In genomic region chr20:52001999-52002666, GRCh38 we compare ENCODE assay signal across 14 cellular contexts.
A peak's percentile ranks its signal among the peaks of the same experiment; 100 is the strongest.
DNase-seq lines count a peak whose midpoint lies in the region.
"Had no signal": no experiment of that assay in that cellular context is flagged by ENCODE, and none has a peak within 500 bp of the region (broad histone marks: within the 10 kb centered on the region; RNA-seq: fewer than 3 reads in every experiment).

No MANE protein-coding gene starts in this region.

- no peaks in the 10 kb centered on the region for H3K36me3 ChIP-seq in adipocyte (ENCODE audit: control insufficient read depth, insufficient read depth, low read length, severe bottlenecking)
- H3K36me3 ChIP-seq: Peyer's patch had no signal

- H3K9ac ChIP-seq in adipocyte (ENCODE audit: low read length), result no peak overlapping the region

- peaks cover 18% of the 10 kb centered on the region for H3K4me1 ChIP-seq in adipocyte (ENCODE audit: control insufficient read depth, insufficient read depth, low read length)
- H3K4me1 ChIP-seq: Peyer's patch had no signal

- H3K9me3 ChIP-seq in adipocyte (ENCODE audit: control insufficient read depth, low read length), result no peaks in the 10 kb centered on the region
- H3K9me3 ChIP-seq: Peyer's patch had no signal

- H3K4me3 ChIP-seq in adipocyte (ENCODE audit: low read length), result no peak overlapping the region
- H3K4me3 ChIP-seq: Peyer's patch had no signal

- peak; percentile 20 for DNase-seq in DMS 273 treated with DMSO at 0.1 percent for 48 hours (lab: John Stamatoyannopoulos, UW)
- DNase-seq in HuH-7 (ENCODE audit: low spot score), result peak; percentile 70
- DNase-seq in adipocyte (ENCODE audit: low read depth), result peak; percentile 35
- DNase-seq in lung microvascular endothelial cell (ENCODE audit: low read depth in 2 of 2), result peak; percentile 91 to 95
- no peak for DNase-seq in activated T-cell treated with anti-CD3 and anti-CD28 coated beads, Interleukin-2, amount 50 U/mL, for 48 hours
- DNase-seq in NCI-H2107 treated with DMSO at 0.1 percent for 48 hours (lab: John Stamatoyannopoulos, UW; ENCODE audit: unreplicated experiment), result no peak
- no peak for DNase-seq in kidney tubule cell (ENCODE audit: low spot score)
- DNase-seq in D341Med (ENCODE audit: low spot score), result no peak
- DNase-seq: activated CD4-positive, alpha-beta T cell treated with anti-CD3 and anti-CD28 coated beads for 1 hour; activated gamma-delta T cell treated with Interleukin-2 at 50 U/mL for 16 hours; effector memory CD8-positive, alpha-beta T cell; Peyer's patch; stimulated activated CD4-positive, alpha-beta T cell treated with anti-CD3 and anti-CD28 coated beads, Interleukin-4, amount 100 ng/mL, for 1 hour; substantia nigra had no signal

- H3K27me3 ChIP-seq in adipocyte (replicated peaks; ENCODE audit: control insufficient read depth, insufficient read depth, low read length), result no peaks in the 10 kb centered on the region
- H3K27me3 ChIP-seq: Peyer's patch had no signal

Comparison
In these comparisons a context has a peak if more than half of its experiments do, and no peak if none do; other contexts are left out.
1. DNase-seq: peak in DMS 273 treated with DMSO at 0.1 percent for 48 hours (single experiment), HuH-7 (single experiment), adipocyte (single experiment) and lung microvascular endothelial cell (2 of 2); none in activated T-cell treated with anti-CD3 and anti-CD28 coated beads, Interleukin-2, amount 50 U/mL, for 48 hours (0 of 2), NCI-H2107 treated with DMSO at 0.1 percent for 48 hours (single experiment), kidney tubule cell (single experiment) and D341Med (single experiment).